Comparison of ENCODE assay signal across 8 cellular contexts in genomic region chr12:115912440-115912839, GRCh38.
"Had no signal": no experiment of that assay in that cellular context is flagged by ENCODE, and none has a peak within 500 bp of the region (broad histone marks: within the 10 kb centered on the region; RNA-seq: fewer than 3 reads in every experiment).

No MANE protein-coding gene starts in this region.

- DNase-seq: H9, HCEC 1CT, IMR-90 had no signal

- ATAC-seq: GM23338, K562 had no signal

- H3K9me3 Mint-ChIP-seq: GM23338, H9 had no signal

- FAIRE-seq: H1, H54, K562 had no signal

- H2AFZ ChIP-seq: GM23338 had no signal

- H3K4me2 ChIP-seq: GM23338 had no signal

- H3K4me3 ChIP-seq: GM23338, K562 had no signal

- H3K27ac Mint-ChIP-seq: GM23338, H9 had no signal

- H3K27ac ChIP-seq: HL-60 had no signal
